In genomic region chr14:72894323-72894622, GRCh38 we compare ENCODE assay signal across 8 cellular contexts. TPM values are rescaled to one million over a fixed set of nuclear protein-coding genes. Genes with fewer than 3 reads are reported as not detected.
DNase-seq lines count a peak whose midpoint lies in the region; ATAC-seq, FAIRE-seq and TF ChIP-seq lines count a peak whose summit lies in the region.

No MANE protein-coding gene starts in this region.

- TF ChIP-seq EP300 in SK-N-SH (IDR thresholded peaks at IDR 0.05; ENCODE audit: borderline replicate concordance in 1 of 2, low read depth in 1 of 2, low read length in 1 of 2), result no peak

- peak overlapping the region; percentile 98 for H3K4me3 Mint-ChIP-seq in activated naive CD8-positive, alpha-beta T cell

- DNase-seq in SK-N-SH, result no peak
- DNase-seq in keratinocyte (ENCODE audit: low read depth, low spot score), result no peak
- DNase-seq in NCI-H2107 (lab: John Stamatoyannopoulos, UW), result no peak
- no peak for DNase-seq in SKM-1 treated with dmso at 0.1 percent for 144 hours (lab: John Stamatoyannopoulos, UW; ENCODE audit: unreplicated experiment)
- DNase-seq in NOMO-1 treated with dmso at 0.1 percent for 144 hours (lab: John Stamatoyannopoulos, UW; ENCODE audit: unreplicated experiment), result no peak

- H3K9me2 ChIP-seq in SK-N-SH, result no peaks in the 10 kb centered on the region

- no peaks in the 10 kb centered on the region for H4K20me1 ChIP-seq in SK-N-SH (ENCODE audit: insufficient read depth)
- no peaks in the 10 kb centered on the region for H4K20me1 ChIP-seq in keratinocyte (ENCODE audit: control insufficient read depth, extremely low read depth, insufficient read depth, low read length)

- CTCF ChIA-PET in SK-N-SH (lab: Yijun Ruan, JAX), result interaction anchor here (0.5 to 7.5 kb wide), 7 partner anchors 9 to 379 kb away, joined by 3 to 70 read pairs (median 5); no protein-coding TSS in a partner anchor

- H3K4me3 ChIP-seq in SK-N-SH (ENCODE audit: low read depth in 2 of 2, low read length in 1 of 2) (peak overlapping the region; percentile 80 to 99), keratinocyte (ENCODE audit: control insufficient read depth in 2 of 3, extremely low read depth in 1 of 3, insufficient read depth in 2 of 3, low read depth in 1 of 3, low read length in 3 of 3) (peak overlapping the region; percentile 56 to 99 (median 77)), stomach smooth muscle (ENCODE audit: low read length in 2 of 2) (peak overlapping the region; percentile 91 to 97)

- FAIRE-seq in keratinocyte (lab: Jason Lieb, UNC), result no peak

- H3K36me3 ChIP-seq in SK-N-SH (replicated peaks in 1 of 2; ENCODE audit: control insufficient read depth in 1 of 2, insufficient read depth in 2 of 2, low read length in 1 of 2) (no peaks in the 10 kb centered on the region), keratinocyte (ENCODE audit: control insufficient read depth in 2 of 2, extremely low read depth in 1 of 2, insufficient read depth in 2 of 2, low read length in 2 of 2) (no peaks in the 10 kb centered on the region), stomach smooth muscle (ENCODE audit: control insufficient read depth in 2 of 2, insufficient read depth in 2 of 2, low read length in 2 of 2) (no peaks in the 10 kb centered on the region)

- peak overlapping the region; percentile 85 for H3K27ac Mint-ChIP-seq in activated naive CD8-positive, alpha-beta T cell

- H3K27me3 ChIP-seq in SK-N-SH (ENCODE audit: insufficient read depth) (peaks cover 17% of the 10 kb centered on the region), keratinocyte (ENCODE audit: control insufficient read depth, extremely low read depth, insufficient read depth, low read length) (peaks cover 24% of the 10 kb centered on the region), stomach smooth muscle (ENCODE audit: control insufficient read depth in 1 of 2, insufficient read depth in 2 of 2, low read length in 2 of 2) (peaks cover 11 to 13% of the 10 kb centered on the region in 2 donors)

- H3K9ac ChIP-seq in SK-N-SH (no peak overlapping the region), keratinocyte (ENCODE audit: control insufficient read depth, extremely low read depth, insufficient read depth, low read length) (peak overlapping the region; percentile 39), stomach smooth muscle (ENCODE audit: low read length in 2 of 2) (peak overlapping the region; percentile 58 to 67)

- no peak for ATAC-seq in SK-N-SH treated with all-trans-retinoic acid at 6 μM for 48 hours

- H2AFZ ChIP-seq in SK-N-SH (ENCODE audit: low read depth) (peak overlapping the region; percentile 90), keratinocyte (ENCODE audit: control insufficient read depth, low read length) (peak overlapping the region; percentile 89)

- peaks cover 3% of the 10 kb centered on the region for H3F3A ChIP-seq in SK-N-SH (replicated peaks; ENCODE audit: insufficient read depth)

- no peaks in the 10 kb centered on the region for H3K36me3 Mint-ChIP-seq in activated naive CD8-positive, alpha-beta T cell

- no peak for TF ChIP-seq RAD21 in SK-N-SH (IDR thresholded peaks at IDR 0.05; ENCODE audit: low read length)

- dilution Hi-C loops in keratinocyte (cut with MboI; ENCODE audit: extremely low pct_ligation_motif_present, low sequenced_read_pairs), result no loop called here

- H3K9me3 Mint-ChIP-seq in activated naive CD8-positive, alpha-beta T cell (ENCODE audit: low read depth), result no peaks in the 10 kb centered on the region

- H3K9me3 ChIP-seq in SK-N-SH (no peaks in the 10 kb centered on the region), keratinocyte (ENCODE audit: control insufficient read depth, low read depth, low read length) (no peaks in the 10 kb centered on the region), stomach smooth muscle (ENCODE audit: control insufficient read depth in 2 of 2, low read length in 2 of 2) (no peaks in the 10 kb centered on the region)

- H3K4me1 Mint-ChIP-seq in activated naive CD8-positive, alpha-beta T cell (ENCODE audit: low read depth), result peaks cover 32% of the 10 kb centered on the region

- no peaks in the 10 kb centered on the region for H3K79me2 ChIP-seq in SK-N-SH (ENCODE audit: insufficient read depth)
- H3K79me2 ChIP-seq in keratinocyte (ENCODE audit: control insufficient read depth, insufficient read depth, low read length), result no peaks in the 10 kb centered on the region

- TF ChIP-seq CTCF in SK-N-SH (IDR thresholded peaks at IDR 0.05) (no peak), keratinocyte (optimal IDR thresholded peaks at IDR 0.05 in 1 of 3, IDR thresholded peaks at IDR 0.05 in 1 of 3, conservative IDR thresholded peaks at IDR 0.05 in 1 of 3; ENCODE audit: extremely low read depth in 1 of 3, insufficient read depth in 2 of 3, low read length in 3 of 3) (no peak)

- H3K4me1 ChIP-seq in SK-N-SH (ENCODE audit: control insufficient read depth in 1 of 2, insufficient read depth in 2 of 2, low read depth in 1 of 2, low read length in 1 of 2) (peaks cover 15 to 26% of the 10 kb centered on the region in 2 experiments; a peak in 3 of 4 replicates), keratinocyte (ENCODE audit: control insufficient read depth, extremely low read depth, insufficient read depth, low read length) (peaks cover 22% of the 10 kb centered on the region), stomach smooth muscle (ENCODE audit: control insufficient read depth, insufficient read depth, low read length) (peaks cover 21% of the 10 kb centered on the region)

- no peak overlapping the region for H3K27ac ChIP-seq in SK-N-SH (ENCODE audit: low read depth in 2 of 2, low read length in 1 of 2)
- no peak overlapping the region for H3K27ac ChIP-seq in keratinocyte (ENCODE audit: control insufficient read depth, insufficient read depth, low read length)
- H3K27ac ChIP-seq in stomach smooth muscle (ENCODE audit: low read length), result no peak overlapping the region

- H3K4me2 ChIP-seq in SK-N-SH (peak overlapping the region; percentile 95), keratinocyte (ENCODE audit: control insufficient read depth, extremely low read depth, insufficient read depth, low read depth, low read length) (peak overlapping the region; percentile 100)

- 2% methylated on average over 11 of the region's 11 CpGs for WGBS in SK-N-SH (ENCODE audit: low lambda C conversion rate)

- peaks cover 27% of the 10 kb centered on the region for H3K27me3 Mint-ChIP-seq in activated naive CD8-positive, alpha-beta T cell

- no peaks in the 10 kb centered on the region for H3K9me1 ChIP-seq in keratinocyte (ENCODE audit: control insufficient read depth, extremely low read depth, insufficient read depth, low read length)

- POLR2A ChIA-PET in SK-N-SH (lab: Yijun Ruan, JAX), result interaction anchor here (1.1 kb wide), 1 partner anchor 157 kb away, joined by 5 read pairs; no protein-coding TSS in a partner anchor

TF ChIP-seq in SK-N-SH, 30 proteins besides CTCF, POLR2A, EP300 and RAD21 (continues in another document):
- no peak for TF ChIP-seq GATA2 (CRISPR knock-in tag; IDR thresholded peaks at IDR 0.05)
- TF ChIP-seq JUND (IDR thresholded peaks at IDR 0.05), result no peak

TF ChIP-seq in SK-N-SH treated with all-trans-retinoic acid at 6 μM for 48 hours, 23 proteins besides CTCF, POLR2A, EP300 and RAD21:
- no peak for TF ChIP-seq ARNTL (CRISPR knock-in tag; IDR thresholded peaks at IDR 0.05; ENCODE audit: borderline replicate concordance, low read depth)
- no peak for TF ChIP-seq PATZ1 (CRISPR knock-in tag; IDR thresholded peaks at IDR 0.05; ENCODE audit: borderline replicate concordance)

RNA-seq across cellular contexts. Expression of gene DPF3, which starts 0.4 kb away (rescaled TPM):
- polyA plus RNA-seq in SK-N-SH (2012; rRNA removed) (2.8 and 4.1 TPM in 2 replicates), keratinocyte (0.61 to 1.1 TPM (median 0.66 TPM) in 3 replicates)
- polyA plus RNA-seq in SK-N-SH (2012; cell fraction: cytosol; rRNA removed), result 2.4 and 3.2 TPM in 2 replicates
- polyA plus RNA-seq in SK-N-SH (2012; cell fraction: nucleus; rRNA removed), result 8.7 and 10.2 TPM in 2 replicates
- polyA plus RNA-seq in keratinocyte (2011; ENCODE audit: low read depth), result 0.36 TPM
- polyA plus RNA-seq in keratinocyte (2011; cell fraction: cytosol; rRNA removed), result 0.33 and 0.48 TPM in 2 replicates
- polyA plus RNA-seq in keratinocyte (2011; cell fraction: nucleus; rRNA removed), result 1.1 and 1.5 TPM in 2 replicates
- polyA plus RNA-seq in keratinocyte (2012; ENCODE audit: low replicate concordance), result 0.84 TPM in 1 of 2 replicates, not detected in the other
- 0.93 to 1.8 TPM (median 1.1 TPM) in 3 replicates for polyA minus RNA-seq in keratinocyte
- not detected for polyA minus RNA-seq in keratinocyte (2011; cell fraction: cytosol; rRNA and poly(A)+ RNA removed)
- polyA minus RNA-seq in keratinocyte (2011; cell fraction: nucleus; rRNA and poly(A)+ RNA removed), result 1.3 and 1.5 TPM in 2 replicates

RNA-seq across cellular contexts. Expression of gene DCAF4, which starts 32.0 kb away (rescaled TPM):
- polyA plus RNA-seq in SK-N-SH (2012; rRNA removed) (17.9 and 27.8 TPM in 2 replicates), keratinocyte (20.8 to 34.1 TPM (median 26.1 TPM) in 3 replicates)
- polyA plus RNA-seq in SK-N-SH (2012; cell fraction: cytosol; rRNA removed), result 14.0 and 16.9 TPM in 2 replicates
- 50.1 and 55.3 TPM in 2 replicates for polyA plus RNA-seq in SK-N-SH (2012; cell fraction: nucleus; rRNA removed)
- polyA plus RNA-seq in keratinocyte (2011; ENCODE audit: low read depth), result 7.5 TPM
- 18.7 and 18.8 TPM in 2 replicates for polyA plus RNA-seq in keratinocyte (2011; cell fraction: cytosol; rRNA removed)
- polyA plus RNA-seq in keratinocyte (2011; cell fraction: nucleus; rRNA removed), result 50.7 and 56.3 TPM in 2 replicates
- polyA plus RNA-seq in keratinocyte (2012; ENCODE audit: low replicate concordance), result 9.2 and 19.6 TPM in 2 replicates
- polyA minus RNA-seq in keratinocyte, result 20.3 to 42.3 TPM (median 25.0 TPM) in 3 replicates
- 11.1 TPM for polyA minus RNA-seq in keratinocyte (2011; cell fraction: cytosol; rRNA and poly(A)+ RNA removed)
- 15.5 and 17.0 TPM in 2 replicates for polyA minus RNA-seq in keratinocyte (2011; cell fraction: nucleus; rRNA and poly(A)+ RNA removed)
